Comparison of ENCODE assay signal across 8 cellular contexts in the genomic region with DNA sequence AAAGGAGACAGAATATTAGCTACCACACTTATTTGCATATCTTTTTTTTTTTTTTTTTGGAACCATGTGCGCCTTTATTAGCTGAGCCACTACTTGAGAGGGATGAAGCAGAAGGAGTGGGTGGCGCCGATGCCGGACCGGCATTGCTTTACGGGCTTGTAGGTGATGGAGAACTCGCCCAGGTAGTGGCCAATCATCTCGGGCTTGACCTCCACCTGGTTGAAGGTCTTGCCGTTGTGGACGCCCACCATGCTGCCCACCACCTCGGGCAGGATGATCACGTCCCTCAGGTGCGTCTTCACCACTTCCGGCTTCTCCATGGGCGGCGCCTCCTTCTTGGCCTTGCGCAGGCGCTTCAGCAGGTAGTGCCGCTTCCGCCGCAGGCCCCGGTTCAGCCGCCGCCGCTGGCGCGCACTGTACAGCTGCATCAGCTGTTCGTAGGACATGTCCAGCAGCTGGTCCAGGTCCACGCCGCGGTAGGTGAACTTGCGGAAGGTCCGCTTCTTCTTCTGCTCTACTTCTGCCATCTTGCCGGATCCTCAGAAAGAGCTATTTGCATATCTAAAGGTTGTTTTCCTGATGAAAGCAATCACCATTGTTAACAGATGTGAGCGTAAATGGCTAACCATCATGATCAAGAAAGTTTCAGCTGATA. TPM values are rescaled to one million over a fixed set of nuclear protein-coding genes. Genes with fewer than 3 reads are reported as not detected.
DNase-seq lines count a peak whose midpoint lies in the region; ATAC-seq, FAIRE-seq and TF ChIP-seq lines count a peak whose summit lies in the region.
"Not testable (repeated sequence)": the region's sequence is repeated elsewhere in the genome, so short reads cannot be mapped to it uniquely, and the experiment has no call there.

No MANE protein-coding gene starts in this region.

- WGBS in heart left ventricle, 4 donors, result 45 to 60% (median 51%) methylated on average over 35 of the region's 35 CpGs

- not testable (repeated sequence) for H3K79me2 ChIP-seq in astrocyte (ENCODE audit: insufficient read depth, low read length)

- H3K4me2 ChIP-seq in astrocyte (ENCODE audit: low read length), result peak overlapping the region; percentile 69

- not testable (repeated sequence) for H3K36me3 ChIP-seq in astrocyte (ENCODE audit: insufficient read depth, low read length); heart left ventricle; thoracic aorta

- H3K36me3 Mint-ChIP-seq in astrocyte (ENCODE audit: low read depth, unreplicated experiment), result not testable (repeated sequence)

- intact Hi-C loops in heart left ventricle (cut with DNase I), result not testable (repeated sequence)

- H3K9ac ChIP-seq in astrocyte (ENCODE audit: low read length), result not testable (repeated sequence)

- H3K27ac ChIP-seq in astrocyte (ENCODE audit: low read depth, low read length); heart left ventricle; thoracic aorta: not testable (repeated sequence)

- H3K9me3 Mint-ChIP-seq in astrocyte (ENCODE audit: unreplicated experiment), result not testable (repeated sequence)

- not testable (repeated sequence) for H3K27ac Mint-ChIP-seq in astrocyte (ENCODE audit: unreplicated experiment)

- H4K20me1 ChIP-seq in astrocyte (ENCODE audit: insufficient read depth, low read length), result not testable (repeated sequence)

- H3K4me1 Mint-ChIP-seq in astrocyte (ENCODE audit: low read depth, unreplicated experiment), result not testable (repeated sequence)

- peak; percentile 32 for TF ChIP-seq POLR2A in GM15510 (IDR thresholded peaks at IDR 0.05; ENCODE audit: borderline replicate concordance, extremely low read depth, insufficient read length)
- TF ChIP-seq POLR2A in heart left ventricle (IDR thresholded peaks at IDR 0.05), result not testable (repeated sequence)

- FAIRE-seq in astrocyte (lab: Jason Lieb, UNC), result not testable (repeated sequence)

- peak overlapping the region; percentile 75 for H2AFZ ChIP-seq in astrocyte (ENCODE audit: low read depth, low read length)

- TF ChIP-seq CTCF in astrocyte (IDR thresholded peaks at IDR 0.05; ENCODE audit: insufficient read depth, low read depth, low read length); heart left ventricle (IDR thresholded peaks at IDR 0.05); thoracic aorta (IDR thresholded peaks at IDR 0.05): not testable (repeated sequence)

- H3K27me3 ChIP-seq in astrocyte (ENCODE audit: insufficient read depth, low read length); thoracic aorta (replicated peaks; ENCODE audit: insufficient read depth): not testable (repeated sequence)
- peaks cover 0 to 25% (median 0%) of the 10 kb centered on the region in 9 donors for H3K27me3 ChIP-seq in heart left ventricle

- peak; percentile 64 for DNase-seq in NCI-H82 (lab: John Stamatoyannopoulos, UW)
- DNase-seq in activated CD4-positive, alpha-beta T cell treated with anti-CD3 and anti-CD28 coated beads, Interleukin-2, amount 50 U/mL, for 24 hours (ENCODE audit: low read depth in 1 of 2, low spot score in 1 of 2), result peak; percentile 28 to 38
- not testable (repeated sequence) for DNase-seq in astrocyte (ENCODE audit: low read depth); thoracic aorta (ENCODE audit: low spot score)
- DNase-seq in heart left ventricle, result peak in 1 of 5 donors; percentile 63
- DNase-seq in retina, result peak; percentile 54

- peak overlapping the region; percentile 80 for H3K4me3 Mint-ChIP-seq in astrocyte (ENCODE audit: unreplicated experiment)

- not testable (repeated sequence) for H3K27me3 Mint-ChIP-seq in astrocyte (ENCODE audit: low read depth, unreplicated experiment)

- H3K4me3 ChIP-seq in astrocyte (ENCODE audit: insufficient read depth, low read depth, low read length) (peak overlapping the region; percentile 48), heart left ventricle (peak overlapping the region in 8 of 12 donors; percentile 24 to 42 (median 32)), thoracic aorta (peak overlapping the region; percentile 57)

- not testable (repeated sequence) for H3K9me3 ChIP-seq in astrocyte (ENCODE audit: insufficient read depth, low read depth, low read length); heart left ventricle; thoracic aorta

- not testable (repeated sequence) for H3K4me1 ChIP-seq in astrocyte (ENCODE audit: insufficient read depth, low read length); heart left ventricle; thoracic aorta (ENCODE audit: control insufficient read depth in 1 of 2, low read depth in 2 of 2)

- peak; percentile 69 for ATAC-seq in HG03460 (IDR thresholded peaks at IDR 0.05; ENCODE audit: unreplicated experiment)
- peak in 2 of 4 donors; percentile 33 to 61 for ATAC-seq in heart left ventricle
- not testable (repeated sequence) for ATAC-seq in thoracic aorta (ENCODE audit: insufficient number of reproducible peaks, low FRiP score, low read depth)

RNA-seq across cellular contexts. Expression of gene COA6, which starts 16.5 kb away (rescaled TPM):
- total RNA-seq in astrocyte (19.9 and 22.0 TPM in 2 replicates), heart left ventricle (10 to 100 TPM; 25.5 to 47.2 (median 33.0) TPM), thoracic aorta (1 to 10 TPM in 1 of 2 donors, not detected in 1; 3.4 TPM)
- 100 to 1,000 TPM; 106 to 133 TPM for polyA plus RNA-seq in heart left ventricle
